Comparison of ENCODE assay signal across 9 cellular contexts in the genomic region with DNA sequence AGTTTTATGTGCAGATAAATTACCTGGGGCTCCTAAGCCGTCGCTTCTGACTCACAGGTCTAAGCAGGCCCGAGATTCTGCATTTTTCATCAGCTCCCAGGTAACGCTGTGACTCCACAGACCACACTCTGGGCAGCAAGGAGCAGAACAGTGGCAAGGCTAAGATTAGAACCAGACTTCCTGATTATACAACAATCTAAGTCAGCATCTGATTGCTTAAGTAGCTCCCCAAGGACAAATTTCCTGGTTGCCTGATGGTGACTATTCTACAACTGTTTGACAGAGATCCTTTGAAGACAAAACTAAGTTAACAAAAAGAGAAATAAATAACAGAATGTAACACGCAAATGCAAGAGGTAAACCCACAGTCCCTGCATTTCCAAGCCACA.
A peak's percentile ranks its signal among the peaks of the same experiment; 100 is the strongest.
DNase-seq lines count a peak whose midpoint lies in the region; ATAC-seq, FAIRE-seq and TF ChIP-seq lines count a peak whose summit lies in the region.
"Had no signal": no experiment of that assay in that cellular context is flagged by ENCODE, and none has a peak within 500 bp of the region (broad histone marks: within the 10 kb centered on the region; RNA-seq: fewer than 3 reads in every experiment).

No MANE protein-coding gene starts in this region.

- H4K20me1 ChIP-seq in GM23338 (replicated peaks; ENCODE audit: insufficient read depth) (peaks cover 10% of the 10 kb centered on the region), K562 (replicated peaks; ENCODE audit: control insufficient read depth, insufficient read depth, low read length) (no peaks in the 10 kb centered on the region)

- H3K4me3 ChIP-seq in GM23338, result no peak overlapping the region
- no peak overlapping the region for H3K4me3 ChIP-seq in K562
- H3K4me3 ChIP-seq in stomach, result no peak overlapping the region

- 0 out of 4 replicates have a peak, but pooled peaks of 1 of the 2 experiments have one; percentile 4 for TF ChIP-seq RAD21 in K562 (CRISPR knock-in tag; conservative IDR thresholded peaks at IDR 0.05 in 1 of 2, IDR thresholded peaks at IDR 0.05 in 1 of 2)

- TF ChIP-seq POLR2A in K562 (conservative IDR thresholded peaks at IDR 0.05) (no peak), stomach (IDR thresholded peaks at IDR 0.05) (no peak)

- no peaks in the 10 kb centered on the region for H3K9me3 Mint-ChIP-seq in GM23338

- no peak overlapping the region for H3K27ac Mint-ChIP-seq in GM23338

- POLR2A ChIA-PET in K562 (lab: Yijun Ruan, JAX), result interaction anchor here (0.6 to 1.1 kb wide), 2 partner anchors 21 to 827 kb away, joined by 3 read pairs; no protein-coding TSS in a partner anchor

- H3K9me1 ChIP-seq in K562 (ENCODE audit: control insufficient read depth, insufficient read depth, low read length), result no peaks in the 10 kb centered on the region

- H3K4me1 ChIP-seq in GM23338 (ENCODE audit: insufficient read depth) (peaks cover 30% of the 10 kb centered on the region; the same call in 1 of the 2 replicates), K562 (replicated peaks in 1 of 2; ENCODE audit: control insufficient read depth in 2 of 2, insufficient read depth in 2 of 2, low read length in 2 of 2) (peaks cover 18 to 57% of the 10 kb centered on the region in 2 experiments), stomach (peaks cover 61 to 84% (median 68%) of the 10 kb centered on the region in 4 donors)

- peak; percentile 71 for FAIRE-seq in K562 (lab: Jason Lieb, UNC)

- in situ Hi-C loops in K562 (cut with MboI), result no loop called here

- intact Hi-C loops in K562 (cut with micrococcal nuclease) (loop anchor here (1.0 kb wide), 1 partner anchor 69 kb away; a partner anchor contains a TSS), stomach (cut with DNase I; ENCODE audit: low total_unique reads) (no loop called here)

- H3K4me1 Mint-ChIP-seq in GM23338, result peaks cover 22% of the 10 kb centered on the region

- TF ChIP-seq EP300 in K562 (IDR thresholded peaks at IDR 0.05; ENCODE audit: low read length), result peak; percentile 12; the same call in 1 of the 2 replicates
- no peak for TF ChIP-seq EP300 in stomach (IDR thresholded peaks at IDR 0.05)

- no TSS peak for BruUV-seq in K562 (replicated peaks; lab: Mats Ljungman, UMichigan)

- CTCF ChIA-PET in K562 (lab: Yijun Ruan, JAX; ENCODE audit: low intra/inter-chr PET ratio), result no interaction called here

- H3K4me2 ChIP-seq in GM23338 (no peak overlapping the region), K562 (ENCODE audit: insufficient read depth, low read length) (peak overlapping the region; percentile 52)

- no peak overlapping the region for H3K4me3 Mint-ChIP-seq in GM23338

- H3K27ac ChIP-seq in GM23338 (ENCODE audit: low read depth) (peak overlapping the region; percentile 40; the same call in 1 of the 2 replicates), K562 (ENCODE audit: extremely low read depth, low read depth, low read length) (peak overlapping the region; percentile 60), stomach (peak overlapping the region; percentile 64 to 84 (median 79))

- no peaks in the 10 kb centered on the region for H3F3A ChIP-seq in GM23338 (replicated peaks; ENCODE audit: low read depth)

- peaks cover 11% of the 10 kb centered on the region; the same call in 2 of the 3 replicates for H3K36me3 Mint-ChIP-seq in GM23338 (ENCODE audit: low read depth)

- H3K27me3 Mint-ChIP-seq in GM23338 (ENCODE audit: insufficient read depth, low read depth, poor library complexity), result peaks cover 2% of the 10 kb centered on the region

- DNase-seq in GM23338 (ENCODE audit: low spot score) (no peak), K562 (ENCODE audit: extremely low read depth in 1 of 4, low spot score in 3 of 4) (peak in 1 of 4 experiments; percentile 48), iris pigment epithelial cell (ENCODE audit: low read depth) (peak; percentile 74), stomach (no peak), NCI-H1417 (lab: John Stamatoyannopoulos, UW) (no peak)
- DNase-seq: activated CD8-positive, alpha-beta memory T cell treated with anti-CD3 and anti-CD28 coated beads for 24 hours had no signal

- H3K36me3 ChIP-seq in GM23338 (ENCODE audit: insufficient read depth), result no peaks in the 10 kb centered on the region
- peaks cover 12% of the 10 kb centered on the region for H3K36me3 ChIP-seq in K562 (ENCODE audit: control insufficient read depth, insufficient read depth, low read length)
- H3K36me3 ChIP-seq in stomach, result peaks cover 0 to 5% (median 4%) of the 10 kb centered on the region in 4 donors

- ATAC-seq in GM23338 (no peak), K562 (peak; percentile 34), HG03565 (IDR thresholded peaks at IDR 0.05; ENCODE audit: unreplicated experiment) (no peak), HG03442 (IDR thresholded peaks at IDR 0.05; ENCODE audit: unreplicated experiment) (no peak), HG03196 (IDR thresholded peaks at IDR 0.05; ENCODE audit: unreplicated experiment) (no peak)

- no peak overlapping the region for H2AFZ ChIP-seq in GM23338
- H2AFZ ChIP-seq in K562 (ENCODE audit: low read depth, low read length), result peak overlapping the region; percentile 41

- peak overlapping the region; percentile 36 to 75; a peak in 3 of 4 replicates for H3K9ac ChIP-seq in K562 (ENCODE audit: insufficient read depth in 1 of 2, low read depth in 2 of 2, low read length in 2 of 2)

- no peaks in the 10 kb centered on the region for H3K9me2 ChIP-seq in GM23338 (ENCODE audit: insufficient read depth)

- WGBS in K562 (ENCODE audit: insufficient coverage, low coverage, missing lambda C conversion rate), result 7% methylated on average over 5 of the region's 5 CpGs
- 20 to 29% (median 24%) methylated on average over 5 of the region's 5 CpGs for WGBS in stomach, 5 donors

- H3K27me3 ChIP-seq in GM23338 (ENCODE audit: insufficient read depth) (no peaks in the 10 kb centered on the region), K562 (ENCODE audit: control insufficient read depth in 2 of 2, insufficient read depth in 2 of 2, low read length in 2 of 2) (no peaks in the 10 kb centered on the region), stomach (no peaks in the 10 kb centered on the region)

- H3K9me3 ChIP-seq in K562 (replicated peaks; ENCODE audit: control insufficient read depth, insufficient read depth, low read depth, low read length), result no peaks in the 10 kb centered on the region
- H3K9me3 ChIP-seq in stomach, result no peaks in the 10 kb centered on the region

- peaks cover 75% of the 10 kb centered on the region for H3K79me2 ChIP-seq in GM23338 (replicated peaks; ENCODE audit: insufficient read depth)
- peaks cover 82% of the 10 kb centered on the region for H3K79me2 ChIP-seq in K562 (ENCODE audit: control insufficient read depth, insufficient read depth, low read length)

- TF ChIP-seq CTCF in GM23338 (conservative IDR thresholded peaks at IDR 0.05; ENCODE audit: low read depth in 2 of 2) (no peak), K562 (IDR thresholded peaks at IDR 0.05 in 2 of 3, conservative IDR thresholded peaks at IDR 0.05 in 1 of 3; ENCODE audit: insufficient read depth in 2 of 3, low read depth in 1 of 3, low read length in 3 of 3) (no peak), stomach (IDR thresholded peaks at IDR 0.05) (no peak)

TF ChIP-seq in GM23338, 12 proteins besides CTCF, POLR2A, EP300 and RAD21 (continues in another document):
- TF ChIP-seq POLR2AphosphoS5 (IDR thresholded peaks at IDR 0.05; ENCODE audit: low read depth), result no peak
- no peak for TF ChIP-seq ZNF331 (CRISPR knock-in tag; IDR thresholded peaks at IDR 0.05; ENCODE audit: low read depth)
- no peak for TF ChIP-seq EZH2 (IDR thresholded peaks at IDR 0.05; ENCODE audit: low read depth, unreplicated experiment)
- no peak for TF ChIP-seq STAT1 (IDR thresholded peaks at IDR 0.05; ENCODE audit: unreplicated experiment)

TF ChIP-seq in K562, 482 proteins besides CTCF, POLR2A, EP300 and RAD21 (continues in another document):
- TF ChIP-seq, protein P1, sequence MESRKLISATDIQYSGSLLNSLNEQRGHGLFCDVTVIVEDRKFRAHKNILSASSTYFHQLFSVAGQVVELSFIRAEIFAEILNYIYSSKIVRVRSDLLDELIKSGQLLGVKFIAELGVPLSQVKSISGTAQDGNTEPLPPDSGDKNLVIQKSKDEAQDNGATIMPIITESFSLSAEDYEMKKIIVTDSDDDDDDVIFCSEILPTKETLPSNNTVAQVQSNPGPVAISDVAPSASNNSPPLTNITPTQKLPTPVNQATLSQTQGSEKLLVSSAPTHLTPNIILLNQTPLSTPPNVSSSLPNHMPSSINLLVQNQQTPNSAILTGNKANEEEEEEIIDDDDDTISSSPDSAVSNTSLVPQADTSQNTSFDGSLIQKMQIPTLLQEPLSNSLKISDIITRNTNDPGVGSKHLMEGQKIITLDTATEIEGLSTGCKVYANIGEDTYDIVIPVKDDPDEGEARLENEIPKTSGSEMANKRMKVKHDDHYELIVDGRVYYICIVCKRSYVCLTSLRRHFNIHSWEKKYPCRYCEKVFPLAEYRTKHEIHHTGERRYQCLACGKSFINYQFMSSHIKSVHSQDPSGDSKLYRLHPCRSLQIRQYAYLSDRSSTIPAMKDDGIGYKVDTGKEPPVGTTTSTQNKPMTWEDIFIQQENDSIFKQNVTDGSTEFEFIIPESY (CRISPR knock-in tag; IDR thresholded peaks at IDR 0.05), result peak; percentile 13; the same call in 1 of the 2 replicates
- TF ChIP-seq ESRRA (IDR thresholded peaks at IDR 0.05; ENCODE audit: borderline replicate concordance, low read depth), result peak; percentile 37; the same call in 1 of the 2 replicates
- TF ChIP-seq, protein P2, sequence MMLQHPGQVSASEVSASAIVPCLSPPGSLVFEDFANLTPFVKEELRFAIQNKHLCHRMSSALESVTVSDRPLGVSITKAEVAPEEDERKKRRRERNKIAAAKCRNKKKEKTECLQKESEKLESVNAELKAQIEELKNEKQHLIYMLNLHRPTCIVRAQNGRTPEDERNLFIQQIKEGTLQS (IDR thresholded peaks at IDR 0.05), result no peak
- TF ChIP-seq, protein P2 (CRISPR knock-in tag; conservative IDR thresholded peaks at IDR 0.05), result 0 out of 2 replicates have a peak, but pooled peaks have one; percentile 72
- TF ChIP-seq, protein P3, sequence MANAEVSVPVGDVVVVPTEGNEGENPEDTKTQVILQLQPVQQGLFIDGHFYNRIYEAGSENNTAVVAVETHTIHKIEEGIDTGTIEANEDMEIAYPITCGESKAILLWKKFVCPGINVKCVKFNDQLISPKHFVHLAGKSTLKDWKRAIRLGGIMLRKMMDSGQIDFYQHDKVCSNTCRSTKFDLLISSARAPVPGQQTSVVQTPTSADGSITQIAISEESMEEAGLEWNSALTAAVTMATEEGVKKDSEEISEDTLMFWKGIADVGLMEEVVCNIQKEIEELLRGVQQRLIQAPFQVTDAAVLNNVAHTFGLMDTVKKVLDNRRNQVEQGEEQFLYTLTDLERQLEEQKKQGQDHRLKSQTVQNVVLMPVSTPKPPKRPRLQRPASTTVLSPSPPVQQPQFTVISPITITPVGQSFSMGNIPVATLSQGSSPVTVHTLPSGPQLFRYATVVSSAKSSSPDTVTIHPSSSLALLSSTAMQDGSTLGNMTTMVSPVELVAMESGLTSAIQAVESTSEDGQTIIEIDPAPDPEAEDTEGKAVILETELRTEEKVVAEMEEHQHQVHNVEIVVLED (CRISPR knock-in tag; IDR thresholded peaks at IDR 0.05), result 0 out of 2 replicates have a peak, but pooled peaks have one; percentile 5
- no peak for TF ChIP-seq XRCC3 (IDR thresholded peaks at IDR 0.05)
